In the genomic region with DNA sequence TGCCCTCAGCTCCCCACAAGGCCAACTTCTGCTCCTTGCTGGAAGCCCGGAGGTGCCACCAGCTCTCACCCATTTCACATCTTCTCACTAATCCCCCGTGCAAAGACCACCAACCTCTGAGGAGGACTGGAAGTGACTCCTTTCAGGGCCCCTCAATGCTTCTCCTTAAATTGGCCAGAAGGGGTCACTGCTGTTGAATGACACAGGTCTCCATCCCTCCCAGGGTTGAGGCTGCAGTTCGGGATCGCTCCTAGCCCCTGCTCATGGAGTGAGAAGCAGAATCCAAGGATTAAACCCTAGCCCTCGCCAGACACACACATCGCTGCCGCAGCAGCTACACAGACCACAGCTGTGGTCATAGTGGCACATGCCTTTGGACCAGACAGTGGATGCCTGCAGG, we compare ENCODE assay signal across 12 cellular contexts.
DNase-seq lines count a peak whose midpoint lies in the region; ATAC-seq, FAIRE-seq and TF ChIP-seq lines count a peak whose summit lies in the region.
"Had no signal": no experiment of that assay in that cellular context is flagged by ENCODE, and none has a peak within 500 bp of the region (broad histone marks: within the 10 kb centered on the region; RNA-seq: fewer than 3 reads in every experiment).

No MANE protein-coding gene starts in this region.

- DNase-seq in AG09319 (ENCODE audit: extremely low read depth, low read depth) (no peak), HEK293T (ENCODE audit: extremely low spot score) (peak; percentile 23), K562 (ENCODE audit: extremely low read depth in 1 of 4, low spot score in 3 of 4) (peak in 1 of 4 experiments; percentile 2), iPS-NIHi7 (ENCODE audit: extremely low spot score) (peak; percentile 78), NCI-H1048 (lab: John Stamatoyannopoulos, UW) (no peak), superior temporal gyrus (ENCODE audit: extremely low spot score) (no peak)
- DNase-seq: activated T-cell treated with anti-CD3 and anti-CD28 coated beads, Interleukin-2, amount 50 U/mL, for 48 hours; CD4-positive, alpha-beta T cell; stimulated activated naive CD8-positive, alpha-beta T cell treated with anti-CD3 and anti-CD28 coated beads, Interleukin-15, Interleukin-2, amounts not matched to agents 100 U/mL and 50 U/mL, for 24 hours had no signal

- no peak for ATAC-seq in K562
- ATAC-seq in HG02798 (IDR thresholded peaks at IDR 0.05; ENCODE audit: poor library complexity, unreplicated experiment): no peak
- ATAC-seq in GM18873 (IDR thresholded peaks at IDR 0.05; ENCODE audit: low FRiP score, unreplicated experiment): no peak
- ATAC-seq: natural killer cell treated with Interleukin-12 subunit alpha and Interleukin-12 subunit beta and Interleukin-15 and Interleukin-18, amount 100 ng/mL, for 72 hours; stimulated activated naive CD8-positive, alpha-beta T cell treated with anti-CD3 and anti-CD28 coated beads, Interleukin-15, Interleukin-2, amounts not matched to agents 100 U/mL and 50 U/mL, for 24 hours had no signal

- H2AFZ ChIP-seq in K562 (ENCODE audit: low read depth, low read length): no peak overlapping the region

- no peaks in the 10 kb centered on the region for H3K9me3 ChIP-seq in K562 (replicated peaks; ENCODE audit: control insufficient read depth, insufficient read depth, low read depth, low read length)

- no peaks in the 10 kb centered on the region for H3K27me3 ChIP-seq in K562 (ENCODE audit: control insufficient read depth in 2 of 2, insufficient read depth in 2 of 2, low read length in 2 of 2)

- TF ChIP-seq RAD21 in K562 (CRISPR knock-in tag; conservative IDR thresholded peaks at IDR 0.05 in 1 of 2, IDR thresholded peaks at IDR 0.05 in 1 of 2): no peak

- no peak overlapping the region for H3K9ac ChIP-seq in K562 (ENCODE audit: insufficient read depth in 1 of 2, low read depth in 2 of 2, low read length in 2 of 2)

- no peak for TF ChIP-seq EP300 in K562 (IDR thresholded peaks at IDR 0.05; ENCODE audit: low read length)

- FAIRE-seq in K562 (lab: Jason Lieb, UNC): no peak

- intact Hi-C loops in K562 (cut with micrococcal nuclease): no loop called here

- no TSS peak for BruUV-seq in K562 (replicated peaks; lab: Mats Ljungman, UMichigan)

- H3K27ac ChIP-seq in K562 (ENCODE audit: extremely low read depth, low read depth, low read length): no peak overlapping the region

- POLR2A ChIA-PET in HEK293T (lab: Yijun Ruan, JAX) (no interaction called here), K562 (lab: Yijun Ruan, JAX) (no interaction called here)

- H3K36me3 ChIP-seq in K562 (ENCODE audit: control insufficient read depth, insufficient read depth, low read length): no peaks in the 10 kb centered on the region

- WGBS in K562 (ENCODE audit: insufficient coverage, low coverage, missing lambda C conversion rate): 0% methylated on average over 7 of the region's 7 CpGs

- H3K9me1 ChIP-seq in K562 (ENCODE audit: control insufficient read depth, insufficient read depth, low read length): no peaks in the 10 kb centered on the region

- H3K79me2 ChIP-seq in K562 (ENCODE audit: control insufficient read depth, insufficient read depth, low read length): no peaks in the 10 kb centered on the region

- no peaks in the 10 kb centered on the region for H4K20me1 ChIP-seq in K562 (replicated peaks; ENCODE audit: control insufficient read depth, insufficient read depth, low read length)

- CTCF ChIA-PET in HEK293T (lab: Yijun Ruan, JAX) (no interaction called here), K562 (lab: Yijun Ruan, JAX; ENCODE audit: low intra/inter-chr PET ratio) (no interaction called here)

- TF ChIP-seq CTCF in AG09319 (IDR thresholded peaks at IDR 0.05; ENCODE audit: low read depth, low read length) (peak; percentile 24), K562 (IDR thresholded peaks at IDR 0.05 in 2 of 3, conservative IDR thresholded peaks at IDR 0.05 in 1 of 3; ENCODE audit: insufficient read depth in 2 of 3, low read depth in 1 of 3, low read length in 3 of 3) (peak in 2 of 3 experiments; percentile 10 to 25; a peak in 1 of 6 replicates)

- in situ Hi-C loops in K562 (cut with MboI): no loop called here

- no peak overlapping the region for H3K4me3 ChIP-seq in K562

- no peaks in the 10 kb centered on the region for H3K4me1 ChIP-seq in K562 (replicated peaks in 1 of 2; ENCODE audit: control insufficient read depth in 2 of 2, insufficient read depth in 2 of 2, low read length in 2 of 2)

- TF ChIP-seq POLR2A in K562 (conservative IDR thresholded peaks at IDR 0.05): no peak

- H3K4me2 ChIP-seq in K562 (ENCODE audit: insufficient read depth, low read length): no peak overlapping the region

TF ChIP-seq in HEK293T, 16 proteins besides CTCF, POLR2A, EP300 and RAD21:
- no peak for TF ChIP-seq BHLHE40 (IDR thresholded peaks at IDR 0.05; ENCODE audit: borderline replicate concordance)
- no peak for TF ChIP-seq ARNT (IDR thresholded peaks at IDR 0.05)
- TF ChIP-seq CTBP1 (IDR thresholded peaks at IDR 0.05; ENCODE audit: borderline replicate concordance): no peak
- TF ChIP-seq L3MBTL2 (conservative IDR thresholded peaks at IDR 0.05): no peak
- no peak for TF ChIP-seq NFRKB (IDR thresholded peaks at IDR 0.05)
- TF ChIP-seq ELF4 (IDR thresholded peaks at IDR 0.05): no peak
- TF ChIP-seq SP1 (IDR thresholded peaks at IDR 0.05): no peak
- no peak for TF ChIP-seq FOXK2 (IDR thresholded peaks at IDR 0.05)
- TF ChIP-seq FOXM1 (IDR thresholded peaks at IDR 0.05; ENCODE audit: borderline replicate concordance): no peak
- TF ChIP-seq HDGF (IDR thresholded peaks at IDR 0.05; ENCODE audit: borderline replicate concordance): no peak
- no peak for TF ChIP-seq FOXA1 (IDR thresholded peaks at IDR 0.05)
- TF ChIP-seq TARDBP (IDR thresholded peaks at IDR 0.05): no peak
- TF ChIP-seq, protein P1, sequence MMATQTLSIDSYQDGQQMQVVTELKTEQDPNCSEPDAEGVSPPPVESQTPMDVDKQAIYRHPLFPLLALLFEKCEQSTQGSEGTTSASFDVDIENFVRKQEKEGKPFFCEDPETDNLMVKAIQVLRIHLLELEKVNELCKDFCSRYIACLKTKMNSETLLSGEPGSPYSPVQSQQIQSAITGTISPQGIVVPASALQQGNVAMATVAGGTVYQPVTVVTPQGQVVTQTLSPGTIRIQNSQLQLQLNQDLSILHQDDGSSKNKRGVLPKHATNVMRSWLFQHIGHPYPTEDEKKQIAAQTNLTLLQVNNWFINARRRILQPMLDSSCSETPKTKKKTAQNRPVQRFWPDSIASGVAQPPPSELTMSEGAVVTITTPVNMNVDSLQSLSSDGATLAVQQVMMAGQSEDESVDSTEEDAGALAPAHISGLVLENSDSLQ (IDR thresholded peaks at IDR 0.05): no peak
- no peak for TF ChIP-seq SUZ12 (IDR thresholded peaks at IDR 0.05)
- no peak for TF ChIP-seq LEF1 (IDR thresholded peaks at IDR 0.05; ENCODE audit: borderline replicate concordance)
- no peak for TF ChIP-seq ZNF384 (IDR thresholded peaks at IDR 0.05)

TF ChIP-seq in K562, 482 proteins besides CTCF, POLR2A, EP300 and RAD21 (continues in another document):
- TF ChIP-seq ZC3H8 (IDR thresholded peaks at IDR 0.05): no peak
- TF ChIP-seq, protein P2, sequence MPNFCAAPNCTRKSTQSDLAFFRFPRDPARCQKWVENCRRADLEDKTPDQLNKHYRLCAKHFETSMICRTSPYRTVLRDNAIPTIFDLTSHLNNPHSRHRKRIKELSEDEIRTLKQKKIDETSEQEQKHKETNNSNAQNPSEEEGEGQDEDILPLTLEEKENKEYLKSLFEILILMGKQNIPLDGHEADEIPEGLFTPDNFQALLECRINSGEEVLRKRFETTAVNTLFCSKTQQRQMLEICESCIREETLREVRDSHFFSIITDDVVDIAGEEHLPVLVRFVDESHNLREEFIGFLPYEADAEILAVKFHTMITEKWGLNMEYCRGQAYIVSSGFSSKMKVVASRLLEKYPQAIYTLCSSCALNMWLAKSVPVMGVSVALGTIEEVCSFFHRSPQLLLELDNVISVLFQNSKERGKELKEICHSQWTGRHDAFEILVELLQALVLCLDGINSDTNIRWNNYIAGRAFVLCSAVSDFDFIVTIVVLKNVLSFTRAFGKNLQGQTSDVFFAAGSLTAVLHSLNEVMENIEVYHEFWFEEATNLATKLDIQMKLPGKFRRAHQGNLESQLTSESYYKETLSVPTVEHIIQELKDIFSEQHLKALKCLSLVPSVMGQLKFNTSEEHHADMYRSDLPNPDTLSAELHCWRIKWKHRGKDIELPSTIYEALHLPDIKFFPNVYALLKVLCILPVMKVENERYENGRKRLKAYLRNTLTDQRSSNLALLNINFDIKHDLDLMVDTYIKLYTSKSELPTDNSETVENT (CRISPR knock-in tag; IDR thresholded peaks at IDR 0.05): no peak
- no peak for TF ChIP-seq PHF21A (IDR thresholded peaks at IDR 0.05; ENCODE audit: borderline replicate concordance, low read depth)
- TF ChIP-seq ZNF24 (IDR thresholded peaks at IDR 0.05): no peak
- TF ChIP-seq CTBP1 (IDR thresholded peaks at IDR 0.05; ENCODE audit: borderline replicate concordance): no peak
- TF ChIP-seq NRF1 (conservative IDR thresholded peaks at IDR 0.05 in 1 of 2, IDR thresholded peaks at IDR 0.05 in 1 of 2): no peak
- TF ChIP-seq, protein P3, sequence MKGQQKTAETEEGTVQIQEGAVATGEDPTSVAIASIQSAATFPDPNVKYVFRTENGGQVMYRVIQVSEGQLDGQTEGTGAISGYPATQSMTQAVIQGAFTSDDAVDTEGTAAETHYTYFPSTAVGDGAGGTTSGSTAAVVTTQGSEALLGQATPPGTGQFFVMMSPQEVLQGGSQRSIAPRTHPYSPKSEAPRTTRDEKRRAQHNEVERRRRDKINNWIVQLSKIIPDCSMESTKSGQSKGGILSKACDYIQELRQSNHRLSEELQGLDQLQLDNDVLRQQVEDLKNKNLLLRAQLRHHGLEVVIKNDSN (CRISPR knock-in tag; IDR thresholded peaks at IDR 0.05): no peak
- TF ChIP-seq PTBP1 (IDR thresholded peaks at IDR 0.05; ENCODE audit: low read depth, low read length): no peak
- TF ChIP-seq, protein P4, sequence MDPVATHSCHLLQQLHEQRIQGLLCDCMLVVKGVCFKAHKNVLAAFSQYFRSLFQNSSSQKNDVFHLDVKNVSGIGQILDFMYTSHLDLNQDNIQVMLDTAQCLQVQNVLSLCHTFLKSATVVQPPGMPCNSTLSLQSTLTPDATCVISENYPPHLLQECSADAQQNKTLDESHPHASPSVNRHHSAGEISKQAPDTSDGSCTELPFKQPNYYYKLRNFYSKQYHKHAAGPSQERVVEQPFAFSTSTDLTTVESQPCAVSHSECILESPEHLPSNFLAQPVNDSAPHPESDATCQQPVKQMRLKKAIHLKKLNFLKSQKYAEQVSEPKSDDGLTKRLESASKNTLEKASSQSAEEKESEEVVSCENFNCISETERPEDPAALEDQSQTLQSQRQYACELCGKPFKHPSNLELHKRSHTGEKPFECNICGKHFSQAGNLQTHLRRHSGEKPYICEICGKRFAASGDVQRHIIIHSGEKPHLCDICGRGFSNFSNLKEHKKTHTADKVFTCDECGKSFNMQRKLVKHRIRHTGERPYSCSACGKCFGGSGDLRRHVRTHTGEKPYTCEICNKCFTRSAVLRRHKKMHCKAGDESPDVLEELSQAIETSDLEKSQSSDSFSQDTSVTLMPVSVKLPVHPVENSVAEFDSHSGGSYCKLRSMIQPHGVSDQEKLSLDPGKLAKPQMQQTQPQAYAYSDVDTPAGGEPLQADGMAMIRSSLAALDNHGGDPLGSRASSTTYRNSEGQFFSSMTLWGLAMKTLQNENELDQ (CRISPR knock-in tag; IDR thresholded peaks at IDR 0.05; ENCODE audit: borderline replicate concordance): no peak

Comparison
In these comparisons a context has a peak if more than half of its experiments do, and no peak if none do; other contexts are left out.
1. DNase-seq: peak in HEK293T (single experiment) and iPS-NIHi7 (single experiment); none in AG09319 (single experiment), NCI-H1048 (single experiment) and superior temporal gyrus (single experiment).